Comparison of ENCODE assay signal across 27 cellular contexts in the genomic region with DNA sequence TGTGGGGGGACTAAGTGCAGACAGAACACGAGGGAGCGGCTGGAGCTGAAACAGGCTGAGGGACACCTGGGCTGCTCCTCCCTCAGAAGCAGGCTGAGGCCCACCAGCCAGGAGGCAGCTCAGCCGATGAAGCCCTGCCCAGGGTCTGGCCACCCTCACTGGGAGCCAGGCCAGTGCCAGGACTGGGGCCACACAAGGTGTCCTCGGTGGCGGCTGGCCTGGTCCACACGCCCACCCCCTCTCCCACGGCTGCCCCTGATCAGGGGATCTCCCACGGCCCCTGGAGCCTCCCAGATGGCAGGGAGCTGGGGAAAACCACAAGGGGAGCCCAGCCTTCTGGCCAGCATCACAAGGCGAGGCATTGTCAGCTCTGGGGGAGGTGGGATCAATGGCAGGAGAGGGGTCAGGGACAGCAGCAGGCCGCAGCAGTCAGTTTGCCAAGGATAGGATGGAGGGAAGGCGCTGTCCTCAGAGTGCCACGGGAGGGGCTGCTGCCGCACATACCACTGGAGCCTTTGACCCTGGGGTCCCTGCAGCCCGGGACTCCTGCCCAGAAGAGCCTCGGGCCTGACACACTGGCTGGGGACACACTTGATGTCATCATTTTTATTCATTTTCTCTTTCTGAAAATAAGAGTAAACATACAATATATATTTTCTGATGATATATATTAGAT. TPM values are rescaled to one million over a fixed set of nuclear protein-coding genes. Genes with fewer than 3 reads are reported as not detected.
A peak's percentile ranks its signal among the peaks of the same experiment; 100 is the strongest.
DNase-seq lines count a peak whose midpoint lies in the region; ATAC-seq, FAIRE-seq and TF ChIP-seq lines count a peak whose summit lies in the region.
"Had no signal": no experiment of that assay in that cellular context is flagged by ENCODE, and none has a peak within 500 bp of the region (broad histone marks: within the 10 kb centered on the region; RNA-seq: fewer than 3 reads in every experiment).

No MANE protein-coding gene starts in this region.

- no peak overlapping the region for H3K4me2 ChIP-seq in astrocyte (ENCODE audit: low read length)
- H3K4me2 ChIP-seq: PC-9 had no signal

- H3K27me3 ChIP-seq in astrocyte (ENCODE audit: insufficient read depth, low read length) (no peaks in the 10 kb centered on the region), testis (no peaks in the 10 kb centered on the region)
- H3K27me3 ChIP-seq: MG63 had no signal

- H2AFZ ChIP-seq in astrocyte (ENCODE audit: low read depth, low read length) = no peak overlapping the region
- H2AFZ ChIP-seq: GM23248, PC-9 had no signal

- H3K4me1 Mint-ChIP-seq in astrocyte (ENCODE audit: low read depth, unreplicated experiment) = peaks cover 3% of the 10 kb centered on the region
- peaks cover 0 to 8% (median 1%) of the 10 kb centered on the region in 3 donors for H3K4me1 Mint-ChIP-seq in naive B cell

- H3K4me3 ChIP-seq in astrocyte (ENCODE audit: insufficient read depth, low read depth, low read length) = no peak overlapping the region
- no peak overlapping the region for H3K4me3 ChIP-seq in testis
- H3K4me3 ChIP-seq: GM23248, HAP-1, MG63, PC-9 had no signal

- H3K36me3 Mint-ChIP-seq in astrocyte (ENCODE audit: low read depth, unreplicated experiment) (peaks cover 15% of the 10 kb centered on the region), naive B cell (peaks cover 6 to 8% of the 10 kb centered on the region in 2 donors)

- no peaks in the 10 kb centered on the region for H3K9me3 ChIP-seq in astrocyte (ENCODE audit: insufficient read depth, low read depth, low read length)
- H3K9me3 ChIP-seq in testis = no peaks in the 10 kb centered on the region
- H3K9me3 ChIP-seq: Caco-2, HAP-1, MG63 had no signal

- peaks cover 22% of the 10 kb centered on the region for H3K4me1 ChIP-seq in astrocyte (ENCODE audit: insufficient read depth, low read length)
- H3K4me1 ChIP-seq in testis = peaks cover 14% of the 10 kb centered on the region
- H3K4me1 ChIP-seq: Caco-2, HAP-1 had no signal

- H3K9me3 Mint-ChIP-seq in astrocyte (ENCODE audit: unreplicated experiment) (no peaks in the 10 kb centered on the region), naive B cell (no peaks in the 10 kb centered on the region)
- H3K9me3 Mint-ChIP-seq: CD4-positive, alpha-beta T cell; IgD-negative memory B cell had no signal

- 55 to 70% methylated on average over 9 to 15 of the region's 15 CpGs for WGBS in testis, 2 donors

- FAIRE-seq in astrocyte (lab: Jason Lieb, UNC) = no peak
- FAIRE-seq: GM12891, HTR-8/SVneo had no signal

- H3K4me3 Mint-ChIP-seq in astrocyte (ENCODE audit: unreplicated experiment) (no peak overlapping the region), naive B cell (no peak overlapping the region)
- H3K4me3 Mint-ChIP-seq: CD4-positive, alpha-beta T cell; IgD-negative memory B cell had no signal

- H3K36me3 ChIP-seq in astrocyte (ENCODE audit: insufficient read depth, low read length) = peaks cover 4% of the 10 kb centered on the region
- H3K36me3 ChIP-seq in testis (ENCODE audit: low read depth, missing control alignments) = no peaks in the 10 kb centered on the region

- H3K79me2 ChIP-seq in astrocyte (ENCODE audit: insufficient read depth, low read length) = no peaks in the 10 kb centered on the region

- no peak for TF ChIP-seq POLR2A in testis (IDR thresholded peaks at IDR 0.05)

- H3K27me3 Mint-ChIP-seq in astrocyte (ENCODE audit: low read depth, unreplicated experiment) (no peaks in the 10 kb centered on the region), naive B cell (no peaks in the 10 kb centered on the region)
- H3K27me3 Mint-ChIP-seq: CD4-positive, alpha-beta T cell; IgD-negative memory B cell had no signal

- H4K20me1 ChIP-seq in astrocyte (ENCODE audit: insufficient read depth, low read length) = peaks cover 8% of the 10 kb centered on the region

- H3K9ac ChIP-seq in astrocyte (ENCODE audit: low read length) = no peak overlapping the region
- H3K9ac ChIP-seq: GM23248 had no signal

- H3K27ac Mint-ChIP-seq in astrocyte (ENCODE audit: unreplicated experiment) = peak overlapping the region; percentile 53
- peak overlapping the region; percentile 25 to 93 (median 58) for H3K27ac Mint-ChIP-seq in naive B cell
- H3K27ac Mint-ChIP-seq: CD4-positive, alpha-beta T cell had no signal

- DNase-seq in Right ventricle myocardium superior (peak; percentile 29), Right ventricle myocardium inferior (ENCODE audit: missing footprints) (no peak), astrocyte (ENCODE audit: low read depth) (no peak), naive B cell (no peak), testis (peak; percentile 48), GM10266 (ENCODE audit: extremely low spot score) (no peak), HT-29 (ENCODE audit: low spot score) (no peak)
- DNase-seq in stimulated activated CD4-positive, alpha-beta T cell treated with anti-CD3 and anti-CD28 coated beads, Interleukin-2, amount 100 ng/mL, for 48 hours = no peak
- DNase-seq: Caco-2; CD4-positive, alpha-beta T cell; DMS153; GF-D8; GM23248; Karpas-422; MG63; NCI-H1092; NCI-H1436 treated with DMSO at 0.1 percent for 48 hours; NCI-H2029; NCI-H2171; NCI-H526; PC-9 had no signal

- ATAC-seq in Right ventricle myocardium superior (ENCODE audit: poor library complexity) = no peak
- ATAC-seq in Right ventricle myocardium inferior = no peak
- ATAC-seq in naive B cell (ENCODE audit: low read depth in 2 of 2) = no peak

- intact Hi-C loops in Right ventricle myocardium superior (cut with DNase I) = no loop called here
- intact Hi-C loops in Right ventricle myocardium inferior (cut with DNase I) = no loop called here
- intact Hi-C loops in testis (cut with DNase I; ENCODE audit: low total_unique reads) = no loop called here

- H3K27ac ChIP-seq in astrocyte (ENCODE audit: low read depth, low read length) (no peak overlapping the region), testis (no peak overlapping the region)
- H3K27ac ChIP-seq: 22Rv1, GM23248, HL-60, PC-9 had no signal

- TF ChIP-seq CTCF in astrocyte (IDR thresholded peaks at IDR 0.05; ENCODE audit: insufficient read depth, low read depth, low read length) (no peak), testis (IDR thresholded peaks at IDR 0.05) (no peak), GM10266 (IDR thresholded peaks at IDR 0.05; ENCODE audit: control insufficient read depth, insufficient read depth, low read depth, missing control alignments) (no peak)

RNA-seq across cellular contexts. Expression of a gene that starts 11.7 kb away (rescaled TPM):
- total RNA-seq in Right ventricle myocardium superior = 1.3 TPM
- total RNA-seq in Right ventricle myocardium inferior = 1.1 TPM
- 0.19 and 1.5 TPM in 2 replicates for total RNA-seq in astrocyte
- polyA plus RNA-seq in naive B cell (ENCODE audit: low read depth in 6 of 6) = not detected
- total RNA-seq in testis = 10 to 100 TPM in 1 of 2 donors, 1 to 10 TPM in 1; 7.1 to 10.4 TPM
- 2.2 TPM for polyA plus RNA-seq in testis (ENCODE audit: insufficient read depth, low read depth, low replicate concordance)
- 0.99 and 2.1 TPM in 2 replicates for total RNA-seq in HT-29 (2014; rRNA removed; shearing (Covaris generic))
- total RNA-seq: GM23248, PC-9 had no signal
- polyA plus RNA-seq: IgD-negative memory B cell had no signal

RNA-seq across cellular contexts. Expression of a gene that starts 20.8 kb away (rescaled TPM):
- 24.4 TPM for total RNA-seq in Right ventricle myocardium superior
- total RNA-seq in Right ventricle myocardium inferior = 24.3 TPM
- total RNA-seq in astrocyte = 24.3 and 26.0 TPM in 2 replicates
- polyA plus RNA-seq in naive B cell (ENCODE audit: low read depth in 6 of 6) = 1 to 10 TPM in 3 of 6 donors, under 1 TPM in 2, not detected in 1; 0.39 to 1.2 (median 1.0) TPM
- total RNA-seq in testis = 100 to 1,000 TPM; 191 to 197 TPM
- 84.9 TPM for polyA plus RNA-seq in testis (ENCODE audit: insufficient read depth, low read depth, low replicate concordance)
- 23.7 and 25.2 TPM in 2 replicates for total RNA-seq in HT-29 (2014; rRNA removed; shearing (Covaris generic))

RNA-seq across cellular contexts. Expression of a gene that starts 59.2 kb away (rescaled TPM):
- 108 TPM for total RNA-seq in Right ventricle myocardium superior
- 112 TPM for total RNA-seq in Right ventricle myocardium inferior
- 173 and 199 TPM in 2 replicates for total RNA-seq in astrocyte
- 100 to 1,000 TPM; 175 to 252 (median 194) TPM for polyA plus RNA-seq in naive B cell (ENCODE audit: low read depth in 6 of 6)
- 100 to 1,000 TPM; 286 to 336 TPM for total RNA-seq in testis
- polyA plus RNA-seq in testis (ENCODE audit: insufficient read depth, low read depth, low replicate concordance) = 451 TPM
- total RNA-seq in HT-29 (2014; rRNA removed; shearing (Covaris generic)) = 372 TPM in 2 replicates

RNA-seq across cellular contexts. Expression of a gene that starts 59.4 kb away (rescaled TPM):
- total RNA-seq in Right ventricle myocardium superior (11.7 TPM), Right ventricle myocardium inferior (11.6 TPM), astrocyte (35.6 and 39.2 TPM in 2 replicates), testis (10 to 100 TPM; 66.8 to 99.2 TPM)
- polyA plus RNA-seq in naive B cell (ENCODE audit: low read depth in 6 of 6) (1 to 10 TPM in 4 of 6 donors, under 1 TPM in 1, not detected in 1; 0.72 to 4.2 (median 2.9) TPM), testis (ENCODE audit: insufficient read depth, low read depth, low replicate concordance) (55.1 TPM)
- 60.8 and 72.4 TPM in 2 replicates for total RNA-seq in HT-29 (2014; rRNA removed; shearing (Covaris generic))

Comparison
In these comparisons a context has a peak if more than half of its experiments do, and no peak if none do; other contexts are left out.
1. DNase-seq: peak in Right ventricle myocardium superior (single experiment) and testis (single experiment); none in Right ventricle myocardium inferior (single experiment), astrocyte (single experiment), naive B cell (single experiment), GM10266 (single experiment), stimulated activated CD4-positive, alpha-beta T cell treated with anti-CD3 and anti-CD28 coated beads, Interleukin-2, amount 100 ng/mL, for 48 hours (0 of 2) and HT-29 (single experiment).